In genomic region chr7:81990395-81990794, GRCh38 we compare ENCODE assay signal across 19 cellular contexts.
A peak's percentile ranks its signal among the peaks of the same experiment; 100 is the strongest.
DNase-seq lines count a peak whose midpoint lies in the region; ATAC-seq, FAIRE-seq and TF ChIP-seq lines count a peak whose summit lies in the region.
"Had no signal": no experiment of that assay in that cellular context is flagged by ENCODE, and none has a peak within 500 bp of the region (broad histone marks: within the 10 kb centered on the region; RNA-seq: fewer than 3 reads in every experiment).

No MANE protein-coding gene starts in this region.

- H3K4me1 ChIP-seq in GM23248 (ENCODE audit: insufficient read depth): peaks cover 11% of the 10 kb centered on the region
- no peaks in the 10 kb centered on the region for H3K4me1 ChIP-seq in naive thymus-derived CD4-positive, alpha-beta T cell (ENCODE audit: control insufficient read depth in 2 of 2, insufficient read depth in 2 of 2, low read length in 2 of 2)
- H3K4me1 ChIP-seq: transverse colon had no signal

- no peak overlapping the region for H3K27ac Mint-ChIP-seq in naive thymus-derived CD4-positive, alpha-beta T cell
- H3K27ac Mint-ChIP-seq: activated T-cell treated with anti-CD3 and anti-CD28 coated beads, Interleukin-2, amount 50 U/mL, for 72 hours had no signal

- CTCF ChIA-PET in naive thymus-derived CD4-positive, alpha-beta T cell (lab: Charles Lee): no interaction called here

- in situ Hi-C loops in ACHN (cut with HindIII; ENCODE audit: low pct_ligation_motif_present, low pct_unique_long_range_greater_than_20kb, low sequenced_read_pairs) (no loop called here), GM23248 (cut with MboI) (no loop called here)

- H3K27me3 Mint-ChIP-seq in naive thymus-derived CD4-positive, alpha-beta T cell: no peaks in the 10 kb centered on the region

- H3K4me3 Mint-ChIP-seq in naive thymus-derived CD4-positive, alpha-beta T cell: no peak overlapping the region
- H3K4me3 Mint-ChIP-seq: activated T-cell treated with anti-CD3 and anti-CD28 coated beads, Interleukin-2, amount 50 U/mL, for 72 hours had no signal

- no peak for TF ChIP-seq POLR2A in GM12892 (IDR thresholded peaks at IDR 0.05; ENCODE audit: low read depth, low read length)

- H3K9ac ChIP-seq in GM23248: no peak overlapping the region

- no peaks in the 10 kb centered on the region for H3K9me2 ChIP-seq in GM23248 (ENCODE audit: insufficient read depth)

- no peaks in the 10 kb centered on the region for H3K79me2 ChIP-seq in GM23248 (ENCODE audit: insufficient read depth)

- 0 out of 2 replicates have a peak, but pooled peaks cover 4% of the 10 kb centered on the region for H3F3A ChIP-seq in GM23248 (ENCODE audit: insufficient read depth)

- no peaks in the 10 kb centered on the region for H3K4me1 Mint-ChIP-seq in naive thymus-derived CD4-positive, alpha-beta T cell

- ATAC-seq in naive thymus-derived CD4-positive, alpha-beta T cell: no peak
- ATAC-seq: activated T-cell treated with anti-CD3 and anti-CD28 coated beads, Interleukin-2, amount 50 U/mL, for 72 hours had no signal

- H3K27ac ChIP-seq in GM23248: no peak overlapping the region
- no peak overlapping the region for H3K27ac ChIP-seq in naive thymus-derived CD4-positive, alpha-beta T cell (ENCODE audit: low read depth, low read length)
- H3K27ac ChIP-seq: dorsolateral prefrontal cortex, transverse colon had no signal

- H3K36me3 ChIP-seq in GM23248 (ENCODE audit: low read depth): no peaks in the 10 kb centered on the region
- H3K36me3 ChIP-seq in naive thymus-derived CD4-positive, alpha-beta T cell (ENCODE audit: control insufficient read depth in 2 of 3, insufficient read depth in 3 of 3, low read length in 3 of 3): no peaks in the 10 kb centered on the region
- H3K36me3 ChIP-seq: transverse colon had no signal

- no peak overlapping the region for H2AFZ ChIP-seq in GM23248

- intact Hi-C loops in naive thymus-derived CD4-positive, alpha-beta T cell (cut with micrococcal nuclease): no loop called here

- TF ChIP-seq CTCF in fibroblast of mammary gland (conservative IDR thresholded peaks at IDR 0.05; ENCODE audit: control insufficient read depth, insufficient read depth, low read depth, low read length): no peak

- H4K20me1 ChIP-seq in GM23248 (ENCODE audit: insufficient read depth): no peaks in the 10 kb centered on the region

- WGBS in GM23248 (ENCODE audit: low coverage in 1 of 2, low lambda C conversion rate in 2 of 2, missing lambda C conversion rate in 2 of 2), 2 experiments: 54 to 64% methylated on average over 2 of the region's 2 CpGs

- DNase-seq in ACHN: peak; percentile 40
- DNase-seq in GM23248: peak; percentile 71
- peak; percentile 3 for DNase-seq in RPMI7951 (ENCODE audit: low read depth)
- DNase-seq in fibroblast of mammary gland (ENCODE audit: low read depth): peak; percentile 79
- no peak for DNase-seq in naive thymus-derived CD4-positive, alpha-beta T cell
- no peak for DNase-seq in GM12892 (ENCODE audit: insufficient read length)
- DNase-seq in stimulated activated CD4-positive, alpha-beta T cell treated with anti-CD3 and anti-CD28 coated beads, Interleukin-4, amount 100 ng/mL, for 24 hours: no peak
- DNase-seq in DMS79 (lab: John Stamatoyannopoulos, UW): no peak
- DNase-seq: activated CD4-positive, alpha-beta T cell treated with anti-CD3 and anti-CD28 coated beads, Interleukin-2, amount 50 U/mL, for 4 hours; activated T-cell treated with anti-CD3 and anti-CD28 coated beads, Interleukin-2, amount 50 U/mL, for 72 hours; amygdala; DMS53; dorsolateral prefrontal cortex; kidney; NCI-H2227 treated with DMSO at 0.1 percent for 48 hours; RPMI8226; stimulated activated CD4-positive, alpha-beta T cell treated with anti-CD3 and anti-CD28 coated beads, Interleukin-2, amount 100 ng/mL, for 24 hours; transverse colon had no signal

- FAIRE-seq in GM12892 (lab: Jason Lieb, UNC): no peak
- FAIRE-seq: GM12891 had no signal

- no peaks in the 10 kb centered on the region for H3K27me3 ChIP-seq in GM23248 (replicated peaks; ENCODE audit: insufficient read depth)
- no peaks in the 10 kb centered on the region for H3K27me3 ChIP-seq in naive thymus-derived CD4-positive, alpha-beta T cell (ENCODE audit: control insufficient read depth in 2 of 2, insufficient read depth in 2 of 2, low read length in 2 of 2)
- H3K27me3 ChIP-seq: dorsolateral prefrontal cortex, transverse colon had no signal

- POLR2A ChIA-PET in naive thymus-derived CD4-positive, alpha-beta T cell (lab: Charles Lee): no interaction called here

- no peaks in the 10 kb centered on the region for H3K9me3 Mint-ChIP-seq in naive thymus-derived CD4-positive, alpha-beta T cell
- H3K9me3 Mint-ChIP-seq: activated T-cell treated with anti-CD3 and anti-CD28 coated beads, Interleukin-2, amount 50 U/mL, for 72 hours had no signal

- no peak overlapping the region for H3K4me3 ChIP-seq in GM23248
- no peak overlapping the region for H3K4me3 ChIP-seq in fibroblast of mammary gland (ENCODE audit: control insufficient read depth, low read depth, low read length)
- no peak overlapping the region for H3K4me3 ChIP-seq in naive thymus-derived CD4-positive, alpha-beta T cell (ENCODE audit: low read length)
- H3K4me3 ChIP-seq: dorsolateral prefrontal cortex, transverse colon had no signal

- no peaks in the 10 kb centered on the region for H3K36me3 Mint-ChIP-seq in naive thymus-derived CD4-positive, alpha-beta T cell

- H3K9me3 ChIP-seq in GM23248 (ENCODE audit: low read depth): no peaks in the 10 kb centered on the region
- H3K9me3 ChIP-seq in naive thymus-derived CD4-positive, alpha-beta T cell (ENCODE audit: control insufficient read depth in 2 of 3, low read length in 3 of 3): no peaks in the 10 kb centered on the region
- H3K9me3 ChIP-seq: transverse colon had no signal

- no peak overlapping the region for H3K4me2 ChIP-seq in GM23248 (ENCODE audit: unreplicated experiment)

Comparison
In these comparisons a context has a peak if more than half of its experiments do, and no peak if none do; other contexts are left out.
1. DNase-seq: peak in ACHN (single experiment), GM23248 (single experiment), RPMI7951 (single experiment) and fibroblast of mammary gland (single experiment); none in naive thymus-derived CD4-positive, alpha-beta T cell (0 of 9), GM12892 (single experiment), stimulated activated CD4-positive, alpha-beta T cell treated with anti-CD3 and anti-CD28 coated beads, Interleukin-4, amount 100 ng/mL, for 24 hours (single experiment) and DMS79 (single experiment).